21 cellular contexts compared by ENCODE assay signal in genomic region chr4:152041304-152041703, GRCh38.
"Had no signal": no experiment of that assay in that cellular context is flagged by ENCODE, and none has a peak within 500 bp of the region (broad histone marks: within the 10 kb centered on the region; RNA-seq: fewer than 3 reads in every experiment).

No MANE protein-coding gene starts in this region.

- ATAC-seq: activated naive CD8-positive, alpha-beta T cell treated with anti-CD3 and anti-CD28 coated beads, Interleukin-2, amount 50 U/mL, for 24 hours; activated T-cell treated with anti-CD3 and anti-CD28 coated beads, Interleukin-2, amount 50 U/mL, for 72 hours; left lung; naive thymus-derived CD8-positive, alpha-beta T cell; stimulated activated naive CD8-positive, alpha-beta T cell treated with anti-CD3 and anti-CD28 coated beads, Interleukin-15, Interleukin-2, amounts not matched to agents 100 U/mL and 50 U/mL, for 24 hours; upper lobe of right lung had no signal

- H3K4me3 ChIP-seq: hepatocyte, left lung, neural progenitor cell, thyroid gland, upper lobe of right lung had no signal

- H2AFZ ChIP-seq: hepatocyte, neural progenitor cell had no signal

- DNase-seq: activated CD4-positive, alpha-beta memory T cell treated with anti-CD3 and anti-CD28 coated beads, Interleukin-2, amount 10 ng/mL, durations not matched to agents 7 days and 5 days; activated CD4-positive, alpha-beta T cell treated with anti-CD3 and anti-CD28 coated beads, Interleukin-2, amount 10 ng/mL, durations not matched to agents 24 days and 14 days; activated effector memory CD4-positive, alpha-beta T cell treated with Interleukin-2 at 50 U/mL for 16 hours; activated naive CD4-positive, alpha-beta T cell treated with anti-CD3 and anti-CD28 coated beads, Interleukin-2, amount 10 ng/mL, durations not matched to agents 7 days and 5 days; activated naive CD8-positive, alpha-beta T cell treated with anti-CD3 and anti-CD28 coated beads, Interleukin-2, amount 50 U/mL, for 24 hours; activated T-cell treated with anti-CD3 and anti-CD28 coated beads, Interleukin-2, amount 50 U/mL, for 72 hours; central memory CD4-positive, alpha-beta T cell; effector memory CD4-positive, alpha-beta T cell; foreskin melanocyte; immature natural killer cell; left lung; naive thymus-derived CD8-positive, alpha-beta T cell; stimulated activated CD4-positive, alpha-beta T cell treated with anti-CD3 and anti-CD28 coated beads, Interleukin-4, amount 100 ng/mL, for 4 hours; stimulated activated naive CD8-positive, alpha-beta T cell treated with anti-CD3 and anti-CD28 coated beads, Interleukin-15, Interleukin-2, amounts not matched to agents 100 U/mL and 50 U/mL, for 24 hours; substantia nigra; thyroid gland; upper lobe of right lung had no signal

- H3K36me3 ChIP-seq: left lung, neural progenitor cell, thyroid gland, upper lobe of right lung had no signal

- H3K9me3 ChIP-seq: left lung, thyroid gland, upper lobe of right lung had no signal

- H3K36me3 Mint-ChIP-seq: mesothelial cell of epicardium, neural progenitor cell had no signal

- H3K9ac ChIP-seq: neural progenitor cell had no signal

- H3K27ac Mint-ChIP-seq: activated CD4-positive, alpha-beta memory T cell treated with anti-CD3 and anti-CD28 coated beads, Interleukin-2, amount 10 ng/mL, durations not matched to agents 7 days and 5 days; activated CD4-positive, alpha-beta T cell treated with anti-CD3 and anti-CD28 coated beads, Interleukin-2, amount 10 ng/mL, durations not matched to agents 24 days and 14 days; activated naive CD4-positive, alpha-beta T cell treated with anti-CD3 and anti-CD28 coated beads, Interleukin-2, amount 10 ng/mL, durations not matched to agents 7 days and 5 days; activated naive CD8-positive, alpha-beta T cell treated with anti-CD3 and anti-CD28 coated beads, Interleukin-2, amount 50 U/mL, for 24 hours; brain; immature natural killer cell; mesothelial cell of epicardium; neural progenitor cell had no signal

- H3K79me2 ChIP-seq: hepatocyte had no signal

- H3K4me1 Mint-ChIP-seq: activated CD4-positive, alpha-beta memory T cell treated with anti-CD3 and anti-CD28 coated beads, Interleukin-2, amount 10 ng/mL, durations not matched to agents 7 days and 5 days; activated naive CD8-positive, alpha-beta T cell treated with anti-CD3 and anti-CD28 coated beads, Interleukin-2, amount 50 U/mL, for 24 hours had no signal

- H3K9me3 Mint-ChIP-seq: immature natural killer cell had no signal

- H3K27me3 ChIP-seq: hepatocyte, thyroid gland had no signal

- H3K27ac ChIP-seq: hepatocyte, left lung, neural progenitor cell, thyroid gland, upper lobe of right lung had no signal

- H3K4me3 Mint-ChIP-seq: activated CD4-positive, alpha-beta memory T cell treated with anti-CD3 and anti-CD28 coated beads, Interleukin-2, amount 10 ng/mL, durations not matched to agents 7 days and 5 days; activated CD4-positive, alpha-beta T cell treated with anti-CD3 and anti-CD28 coated beads, Interleukin-2, amount 10 ng/mL, durations not matched to agents 24 days and 14 days; activated naive CD4-positive, alpha-beta T cell treated with anti-CD3 and anti-CD28 coated beads, Interleukin-2, amount 10 ng/mL, durations not matched to agents 7 days and 5 days; activated naive CD8-positive, alpha-beta T cell treated with anti-CD3 and anti-CD28 coated beads, Interleukin-2, amount 50 U/mL, for 24 hours; activated T-cell treated with anti-CD3 and anti-CD28 coated beads, Interleukin-2, amount 50 U/mL, for 72 hours; brain; immature natural killer cell; mesothelial cell of epicardium; naive thymus-derived CD8-positive, alpha-beta T cell; neural progenitor cell had no signal

- H3K4me2 ChIP-seq: hepatocyte, neural progenitor cell had no signal

- H3K27me3 Mint-ChIP-seq: activated CD4-positive, alpha-beta memory T cell treated with anti-CD3 and anti-CD28 coated beads, Interleukin-2, amount 10 ng/mL, durations not matched to agents 7 days and 5 days; activated CD4-positive, alpha-beta T cell treated with anti-CD3 and anti-CD28 coated beads, Interleukin-2, amount 10 ng/mL, durations not matched to agents 24 days and 14 days; naive thymus-derived CD8-positive, alpha-beta T cell had no signal
